Comparison of ENCODE assay signal across 25 cellular contexts in genomic region chr5:160240350-160240749, GRCh38. TPM values are rescaled to one million over a fixed set of nuclear protein-coding genes. Genes with fewer than 3 reads are reported as not detected.
"Had no signal": no experiment of that assay in that cellular context is flagged by ENCODE, and none has a peak within 500 bp of the region (broad histone marks: within the 10 kb centered on the region; RNA-seq: fewer than 3 reads in every experiment).

No MANE protein-coding gene starts in this region.

- H3K4me1 ChIP-seq: ascending aorta, neural progenitor cell, tibial artery had no signal

- DNase-seq: activated CD4-positive, alpha-beta T cell treated with anti-CD3 and anti-CD28 coated beads for 1 hour; activated CD4-positive, alpha-beta T cell treated with anti-CD3 and anti-CD28 coated beads, Interleukin-2, amount 50 U/mL, for 48 hours; activated naive CD4-positive, alpha-beta T cell treated with anti-CD3 and anti-CD28 coated beads for 36 hours; activated T-cell treated with anti-CD3 and anti-CD28 coated beads, Interleukin-2, amount 50 U/mL, for 1 hour; dermis blood vessel endothelial cell; effector memory CD8-positive, alpha-beta T cell; heart right ventricle; left cardiac atrium; midbrain; ovary; stimulated activated CD4-positive, alpha-beta T cell treated with anti-CD3 and anti-CD28 coated beads, Interleukin-15, amount 100 ng/mL, for 24 hours; stimulated activated CD4-positive, alpha-beta T cell treated with anti-CD3 and anti-CD28 coated beads, Interleukin-4, amount 100 ng/mL, for 1 hour; stimulated activated naive B cell treated with anti-CD40 and anti-IgM and Interleukin-4, amounts not matched to agents 10 μg/mL and 1 μg/mL and 100 μg/mL, for 72 hours; T1000; tibial artery had no signal

- H3K9me3 Mint-ChIP-seq: activated naive CD4-positive, alpha-beta T cell treated with anti-CD3 and anti-CD28 coated beads for 36 hours; activated T-helper 2 cell treated with anti-CD3 and anti-CD28 coated beads, Interferon-gamma antibody, Interleukin-2, Interleukin-4, amounts not matched to agents 10 μg/mL and 5 μg/mL and 100 μg/mL, durations not matched to agents 14 hours and 24 hours and 36 hours; effector memory CD8-positive, alpha-beta T cell; neural progenitor cell; stimulated activated naive B cell treated with anti-CD40 and anti-IgM and Interleukin-4, amounts not matched to agents 10 μg/mL and 1 μg/mL and 100 μg/mL, for 72 hours had no signal

- ATAC-seq: effector memory CD8-positive, alpha-beta T cell; left cardiac atrium; stimulated activated naive B cell treated with anti-CD40 and anti-IgM and Interleukin-4, amounts not matched to agents 10 μg/mL and 1 μg/mL and 100 μg/mL, for 72 hours had no signal

- H3K4me3 Mint-ChIP-seq: activated naive CD4-positive, alpha-beta T cell treated with anti-CD3 and anti-CD28 coated beads for 36 hours; effector memory CD8-positive, alpha-beta T cell; neural progenitor cell; stimulated activated naive B cell treated with anti-CD40 and anti-IgM and Interleukin-4, amounts not matched to agents 10 μg/mL and 1 μg/mL and 100 μg/mL, for 72 hours had no signal

- H3K27ac ChIP-seq: ascending aorta, epithelial cell of prostate, heart right ventricle, neural progenitor cell, ovary, tibial artery had no signal

- H3K27ac Mint-ChIP-seq: activated naive CD4-positive, alpha-beta T cell treated with anti-CD3 and anti-CD28 coated beads for 36 hours; activated T-helper 2 cell treated with anti-CD3 and anti-CD28 coated beads, Interferon-gamma antibody, Interleukin-2, Interleukin-4, amounts not matched to agents 10 μg/mL and 5 μg/mL and 100 μg/mL, durations not matched to agents 14 hours and 24 hours and 36 hours; neural progenitor cell; stimulated activated naive B cell treated with anti-CD40 and anti-IgM and Interleukin-4, amounts not matched to agents 10 μg/mL and 1 μg/mL and 100 μg/mL, for 72 hours had no signal

- H3K36me3 ChIP-seq: ascending aorta, heart right ventricle, neural progenitor cell, ovary, tibial artery had no signal

- H3K4me3 ChIP-seq: ascending aorta, heart right ventricle, neural progenitor cell, ovary, tibial artery had no signal

- FAIRE-seq: frontal cortex had no signal

- H3K36me3 Mint-ChIP-seq: neural progenitor cell; stimulated activated naive B cell treated with anti-CD40 and anti-IgM and Interleukin-4, amounts not matched to agents 10 μg/mL and 1 μg/mL and 100 μg/mL, for 72 hours had no signal

- H3K9me3 ChIP-seq: ascending aorta, heart right ventricle, ovary, tibial artery had no signal

RNA-seq across cellular contexts. Expression of gene FABP6, which starts 11.0 kb away (rescaled TPM):
- total RNA-seq: activated naive CD4-positive, alpha-beta T cell treated with anti-CD3 and anti-CD28 coated beads for 36 hours; activated T-helper 2 cell treated with anti-CD3 and anti-CD28 coated beads, Interferon-gamma antibody, Interleukin-2, Interleukin-4, amounts not matched to agents 10 μg/mL and 5 μg/mL and 100 μg/mL, durations not matched to agents 14 hours and 24 hours and 36 hours; ascending aorta; bronchial epithelial cell; cerebellum; dermis blood vessel endothelial cell; lung microvascular endothelial cell; myocyte; skeletal muscle tissue had no signal
